In the genomic region with DNA sequence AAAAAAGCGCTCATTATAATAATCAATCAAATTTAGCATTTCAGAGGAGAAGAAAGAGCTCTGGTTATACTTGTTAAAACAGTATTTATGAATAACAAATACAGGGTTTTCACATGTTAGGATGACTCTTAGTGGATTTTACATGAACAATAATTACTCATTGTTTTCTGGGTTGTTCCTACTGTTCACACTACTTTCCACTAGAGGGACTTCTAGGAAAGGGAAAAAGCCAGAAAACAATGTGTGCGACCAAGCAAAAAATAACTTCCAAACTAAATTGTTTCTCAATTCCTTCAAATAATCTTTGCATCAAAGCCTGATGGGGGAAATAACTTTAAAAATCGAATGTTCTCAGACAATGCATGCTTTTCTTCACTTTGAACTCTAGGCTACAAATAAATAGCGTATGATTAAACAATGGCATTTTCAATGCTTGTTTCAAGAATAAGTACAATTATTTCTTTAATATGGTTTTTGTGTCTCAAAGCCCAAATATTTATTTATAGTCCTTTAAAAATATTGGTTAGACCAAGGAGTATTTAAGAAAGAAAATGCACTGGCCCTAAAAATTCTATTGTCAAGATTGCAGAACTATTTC, we compare ENCODE assay signal across 8 cellular contexts.
DNase-seq lines count a peak whose midpoint lies in the region; ATAC-seq, FAIRE-seq and TF ChIP-seq lines count a peak whose summit lies in the region.

No MANE protein-coding gene starts in this region.

- H3K4me1 Mint-ChIP-seq in nephron progenitor cell (peaks cover 27% of the 10 kb centered on the region), T-helper 17 cell (no peaks in the 10 kb centered on the region)
- peaks cover 28% of the 10 kb centered on the region for H3K4me1 Mint-ChIP-seq in activated naive CD4-positive, alpha-beta T cell treated with anti-CD3 and anti-CD28 coated beads, Interleukin-2, amount 10 ng/mL, durations not matched to agents 7 days and 5 days

- H3K9me3 ChIP-seq in T-helper 17 cell (ENCODE audit: control insufficient read depth, low read length, poor library complexity, severe bottlenecking), result no peaks in the 10 kb centered on the region

- H3K27me3 Mint-ChIP-seq in nephron progenitor cell (ENCODE audit: low read depth, poor library complexity) (peaks cover 3% of the 10 kb centered on the region), T-helper 17 cell (peaks cover 24% of the 10 kb centered on the region)
- H3K27me3 Mint-ChIP-seq in activated naive CD4-positive, alpha-beta T cell treated with anti-CD3 and anti-CD28 coated beads, Interleukin-2, amount 10 ng/mL, durations not matched to agents 7 days and 5 days, result peaks cover 13% of the 10 kb centered on the region

- in situ Hi-C loops in GM13976 (cut with MboI; ENCODE audit: low sequenced_read_pairs, unreplicated experiment), result loop anchor here (25.0 kb wide), 2 partner anchors 452 to 577 kb away; no protein-coding TSS in a partner anchor

- peak; percentile 29 for FAIRE-seq in A204.1 (lab: Jason Lieb, UNC)
- FAIRE-seq in colon (lab: Jason Lieb, UNC), result peak; percentile 47

- TF ChIP-seq CTCF in GM13976 (IDR thresholded peaks at IDR 0.05; ENCODE audit: borderline replicate concordance, control extremely low read depth, extremely low read depth, insufficient read depth, missing control alignments) (peak; percentile 23), nephron progenitor cell (IDR thresholded peaks at IDR 0.05) (peak; percentile 68)

- ATAC-seq in stimulated activated naive CD8-positive, alpha-beta T cell treated with anti-CD3 and anti-CD28 coated beads, Interleukin-15, Interleukin-2, amounts not matched to agents 100 U/mL and 50 U/mL, for 24 hours, result no peak
- ATAC-seq in T-helper 17 cell, result no peak

- CTCF ChIA-PET in activated naive CD4-positive, alpha-beta T cell treated with anti-CD3 and anti-CD28 coated beads, Interleukin-2, amount 10 ng/mL, durations not matched to agents 7 days and 5 days (lab: Charles Lee), result interaction anchor here (0.8 to 1.5 kb wide), 3 partner anchors 42 to 464 kb away, joined by 3 to 16 read pairs (median 5); no protein-coding TSS in a partner anchor

- H3K9me3 Mint-ChIP-seq in nephron progenitor cell, result no peaks in the 10 kb centered on the region
- no peaks in the 10 kb centered on the region for H3K9me3 Mint-ChIP-seq in activated naive CD4-positive, alpha-beta T cell treated with anti-CD3 and anti-CD28 coated beads, Interleukin-2, amount 10 ng/mL, durations not matched to agents 7 days and 5 days

- H3K4me3 Mint-ChIP-seq in nephron progenitor cell (no peak overlapping the region), T-helper 17 cell (no peak overlapping the region)
- H3K4me3 Mint-ChIP-seq in activated naive CD4-positive, alpha-beta T cell treated with anti-CD3 and anti-CD28 coated beads, Interleukin-2, amount 10 ng/mL, durations not matched to agents 7 days and 5 days, result no peak overlapping the region

- H3K27ac Mint-ChIP-seq in nephron progenitor cell (no peak overlapping the region), T-helper 17 cell (no peak overlapping the region)
- H3K27ac Mint-ChIP-seq in activated naive CD4-positive, alpha-beta T cell treated with anti-CD3 and anti-CD28 coated beads, Interleukin-2, amount 10 ng/mL, durations not matched to agents 7 days and 5 days, result no peak overlapping the region

- no peaks in the 10 kb centered on the region for H3K36me3 Mint-ChIP-seq in nephron progenitor cell (ENCODE audit: low read depth)
- peaks cover 3% of the 10 kb centered on the region for H3K36me3 Mint-ChIP-seq in activated naive CD4-positive, alpha-beta T cell treated with anti-CD3 and anti-CD28 coated beads, Interleukin-2, amount 10 ng/mL, durations not matched to agents 7 days and 5 days
- no peaks in the 10 kb centered on the region for H3K36me3 Mint-ChIP-seq in T-helper 17 cell (ENCODE audit: low read depth)

- DNase-seq in GM13976 (ENCODE audit: low spot score) (peak; percentile 10), NCI-H526 (lab: John Stamatoyannopoulos, UW) (peak; percentile 20 to 58), nephron progenitor cell (no peak), T-helper 17 cell (no peak)
- DNase-seq in activated naive CD4-positive, alpha-beta T cell treated with anti-CD3 and anti-CD28 coated beads, Interleukin-2, amount 10 ng/mL, durations not matched to agents 7 days and 5 days, result no peak
- DNase-seq in stimulated activated naive CD8-positive, alpha-beta T cell treated with anti-CD3 and anti-CD28 coated beads, Interleukin-15, Interleukin-2, amounts not matched to agents 100 U/mL and 50 U/mL, for 24 hours, result no peak

Comparison
In these comparisons a context has a peak if more than half of its experiments do, and no peak if none do; other contexts are left out.
1. DNase-seq: peak in GM13976 (single experiment) and NCI-H526 (2 of 2); none in nephron progenitor cell (single experiment), activated naive CD4-positive, alpha-beta T cell treated with anti-CD3 and anti-CD28 coated beads, Interleukin-2, amount 10 ng/mL, durations not matched to agents 7 days and 5 days (single experiment), stimulated activated naive CD8-positive, alpha-beta T cell treated with anti-CD3 and anti-CD28 coated beads, Interleukin-15, Interleukin-2, amounts not matched to agents 100 U/mL and 50 U/mL, for 24 hours (single experiment) and T-helper 17 cell (0 of 3).